8 cellular contexts compared by ENCODE assay signal in genomic region chr4:57163530-57164459, GRCh38. TPM values are rescaled to one million over a fixed set of nuclear protein-coding genes. Genes with fewer than 3 reads are reported as not detected.
DNase-seq lines count a peak whose midpoint lies in the region; ATAC-seq and TF ChIP-seq lines count a peak whose summit lies in the region.

No MANE protein-coding gene starts in this region.

- WGBS in upper lobe of left lung, 2 donors = 3 to 5% methylated on average over 39 to 61 of the region's 61 CpGs

- DNase-seq in NCI-H1105 (lab: John Stamatoyannopoulos, UW) (peak; percentile 56), T follicular helper cell (ENCODE audit: low read depth) (peak; percentile 44), amniotic epithelial cell (ENCODE audit: low read depth) (peak; percentile 73), left cardiac atrium (peak; percentile 83), posterior cingulate gyrus (peak; percentile 71 to 97 (median 84)), upper lobe of left lung (peak; percentile 85 to 96)

- peak overlapping the region; percentile 43 to 59 (median 56) for H3K4me3 ChIP-seq in upper lobe of left lung

- TF ChIP-seq CTCF in GM12872 (IDR thresholded peaks at IDR 0.05; ENCODE audit: insufficient read depth, low read depth, low read length) (peak; percentile 94), upper lobe of left lung (IDR thresholded peaks at IDR 0.05) (peak; percentile 78 to 96 (median 94))

- no peaks in the 10 kb centered on the region for H3K27me3 ChIP-seq in upper lobe of left lung

- H3K9me3 ChIP-seq in upper lobe of left lung = no peaks in the 10 kb centered on the region

- H3K36me3 ChIP-seq in upper lobe of left lung = no peaks in the 10 kb centered on the region

- H3K27ac ChIP-seq in upper lobe of left lung = peak overlapping the region in 2 of 4 donors; percentile 27 to 58

- intact Hi-C loops in left cardiac atrium (cut with DNase I) = loop anchor here (2.0 to 10.0 kb wide), 3 partner anchors 126 to 263 kb away; no protein-coding TSS in a partner anchor
- intact Hi-C loops in posterior cingulate gyrus (cut with DNase I) = loop anchor here (2.0 kb wide), 1 partner anchor 139 kb away; no protein-coding TSS in a partner anchor

- peak; percentile 96 for ATAC-seq in HG02678 (IDR thresholded peaks at IDR 0.05; ENCODE audit: unreplicated experiment)
- peak; percentile 98 for ATAC-seq in left cardiac atrium
- ATAC-seq in upper lobe of left lung (ENCODE audit: low FRiP score in 2 of 2) = peak; percentile 95 to 98

- TF ChIP-seq EP300 in upper lobe of left lung (IDR thresholded peaks at IDR 0.05) = no peak

- TF ChIP-seq POLR2A in upper lobe of left lung (IDR thresholded peaks at IDR 0.05) = no peak

- H3K4me1 ChIP-seq in upper lobe of left lung = peaks cover 8 to 18% (median 10%) of the 10 kb centered on the region in 4 donors

RNA-seq across cellular contexts. Expression of gene IGFBP7, which starts 53.6 kb away (rescaled TPM):
- total RNA-seq in left cardiac atrium (100 to 1,000 TPM; 580 to 792 TPM), upper lobe of left lung (100 to 1,000 TPM; 105 to 705 (median 359) TPM)
